In the genomic region with DNA sequence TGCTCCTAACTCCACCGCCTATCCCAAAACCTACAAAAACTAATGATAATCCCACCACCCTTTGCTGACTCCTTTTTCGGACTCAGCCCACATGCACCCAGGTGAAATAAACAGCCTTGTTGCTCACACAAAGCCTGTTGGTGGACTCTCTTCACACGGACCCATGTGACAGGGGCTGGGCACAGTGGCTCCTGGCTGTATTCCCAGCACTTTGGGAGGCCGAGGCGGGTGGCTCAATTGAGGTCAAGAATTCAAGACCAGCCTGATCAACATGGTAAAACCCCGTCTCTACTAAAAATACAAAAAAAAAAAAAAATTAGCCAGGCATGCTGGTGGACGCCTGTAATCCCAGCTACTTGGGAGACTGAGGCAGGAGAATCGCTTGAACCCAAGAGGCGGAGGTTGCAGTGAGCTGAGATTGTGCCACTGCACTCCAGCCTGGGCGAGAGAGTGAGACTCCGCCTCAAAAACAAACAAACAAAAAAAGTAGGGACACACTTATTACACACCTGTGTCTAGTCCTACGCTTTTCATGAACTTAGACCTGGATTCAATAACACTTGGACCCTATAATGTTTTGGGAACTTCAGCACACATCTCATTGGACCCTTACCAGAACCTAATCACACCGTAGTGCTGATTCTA, we compare ENCODE assay signal across 7 cellular contexts. TPM values are rescaled to one million over a fixed set of nuclear protein-coding genes. Genes with fewer than 3 reads are reported as not detected.
"Had no signal": no experiment of that assay in that cellular context is flagged by ENCODE, and none has a peak within 500 bp of the region (broad histone marks: within the 10 kb centered on the region; RNA-seq: fewer than 3 reads in every experiment).

No MANE protein-coding gene starts in this region.

RNA-seq across cellular contexts. Expression of a gene that starts 2.6 kb away (rescaled TPM):
- total RNA-seq: activated CD4-positive, alpha-beta T cell treated with anti-CD3 and anti-CD28 coated beads for 36 hours; activated CD4-positive, alpha-beta T cell treated with anti-CD3 and anti-CD28 coated beads, Interleukin-2, amount 10 ng/mL, durations not matched to agents 7 days and 5 days; activated CD8-positive, alpha-beta T cell treated with anti-CD3 and anti-CD28 coated beads, Interleukin-2, amount 10 ng/mL, durations not matched to agents 7 days and 5 days; activated naive CD8-positive, alpha-beta T cell treated with anti-CD3 and anti-CD28 coated beads, Interleukin-2, amount 10 ng/mL, durations not matched to agents 7 days and 5 days; activated T-helper 2 cell treated with anti-CD3 and anti-CD28 coated beads, Interferon-gamma antibody, Interleukin-2, Interleukin-4, amounts not matched to agents 10 μg/mL and 5 μg/mL and 100 μg/mL, durations not matched to agents 14 hours and 24 hours and 36 hours; OCI-LY7 had no signal
- polyA plus RNA-seq: K562 had no signal
